In the genomic region with DNA sequence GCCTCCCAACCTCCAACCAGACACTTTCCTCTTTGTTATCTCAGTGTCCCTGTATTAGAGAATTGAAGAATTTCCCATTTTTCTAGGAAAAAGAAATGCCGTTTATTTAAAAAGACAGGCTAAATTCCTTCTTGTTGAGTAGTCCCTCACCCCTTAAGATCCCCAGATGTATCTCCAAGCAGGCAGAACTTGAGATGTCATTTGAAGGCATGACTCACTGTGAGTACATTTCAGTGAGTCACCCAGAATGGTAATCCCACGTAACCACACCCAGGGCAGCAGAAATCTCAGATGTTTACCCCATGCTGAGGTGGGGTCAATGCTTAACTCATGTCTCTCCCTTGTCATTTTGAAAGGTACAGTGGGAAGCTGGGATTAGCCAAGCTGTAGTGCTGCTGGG, we compare ENCODE assay signal across 8 cellular contexts. TPM values are rescaled to one million over a fixed set of nuclear protein-coding genes. Genes with fewer than 3 reads are reported as not detected.
A peak's percentile ranks its signal among the peaks of the same experiment; 100 is the strongest.
DNase-seq lines count a peak whose midpoint lies in the region; ATAC-seq and TF ChIP-seq lines count a peak whose summit lies in the region.

No MANE protein-coding gene starts in this region.

- H3K9me3 ChIP-seq in vagina, result no peaks in the 10 kb centered on the region

- intact Hi-C loops in left colon (cut with DNase I, micrococcal nuclease) (no loop called here), vagina (cut with DNase I) (no loop called here)

- ATAC-seq in left colon (peak; percentile 27), GM19463 (IDR thresholded peaks at IDR 0.05; ENCODE audit: unreplicated experiment) (no peak), HG02798 (IDR thresholded peaks at IDR 0.05; ENCODE audit: poor library complexity, unreplicated experiment) (no peak)

- peaks cover 4 to 48% of the 10 kb centered on the region in 2 donors for H3K36me3 ChIP-seq in vagina

- H3K36me3 Mint-ChIP-seq in activated naive CD8-positive, alpha-beta T cell, result peaks cover 13% of the 10 kb centered on the region

- no peak overlapping the region for H3K4me3 ChIP-seq in vagina

- no peaks in the 10 kb centered on the region for H3K27me3 ChIP-seq in vagina

- DNase-seq in AG08396 (ENCODE audit: low spot score), result peak; percentile 92
- DNase-seq in M059J (ENCODE audit: low read depth), result peak; percentile 100
- DNase-seq in left colon, result no peak
- no peak for DNase-seq in vagina (ENCODE audit: extremely low spot score in 2 of 2)
- DNase-seq in OCI-M2 (lab: John Stamatoyannopoulos, UW; ENCODE audit: unreplicated experiment), result no peak

- H3K4me1 ChIP-seq in vagina, result peaks cover 53% of the 10 kb centered on the region

- TF ChIP-seq CTCF in vagina (IDR thresholded peaks at IDR 0.05), result no peak

- H3K27ac ChIP-seq in vagina, result peak overlapping the region; percentile 85

- peak overlapping the region; percentile 91 for H3K27ac Mint-ChIP-seq in activated naive CD8-positive, alpha-beta T cell

- no peaks in the 10 kb centered on the region for H3K27me3 Mint-ChIP-seq in activated naive CD8-positive, alpha-beta T cell

- H3K4me1 Mint-ChIP-seq in activated naive CD8-positive, alpha-beta T cell (ENCODE audit: low read depth), result peaks cover 53% of the 10 kb centered on the region

- TF ChIP-seq POLR2A in vagina (IDR thresholded peaks at IDR 0.05), result no peak

- H3K4me3 Mint-ChIP-seq in activated naive CD8-positive, alpha-beta T cell, result peak overlapping the region; percentile 63

- H3K9me3 Mint-ChIP-seq in activated naive CD8-positive, alpha-beta T cell (ENCODE audit: low read depth), result no peaks in the 10 kb centered on the region

RNA-seq across cellular contexts. Expression of a gene that starts 4.4 kb away (rescaled TPM):
- total RNA-seq in M059J (2014; rRNA removed; shearing (Covaris generic)), result 54.1 and 55.2 TPM in 2 replicates
- total RNA-seq in left colon (10 to 100 TPM; 69.9 to 71.7 TPM), vagina (144 TPM)

RNA-seq across cellular contexts. Expression of a gene that starts 10.9 kb away (rescaled TPM):
- 8.6 and 13.3 TPM in 2 replicates for total RNA-seq in M059J (2014; rRNA removed; shearing (Covaris generic))
- 1 to 10 TPM; 3.7 to 4.0 TPM for total RNA-seq in left colon
- total RNA-seq in vagina, result 3.4 TPM

RNA-seq across cellular contexts. Expression of a gene that starts 35.2 kb away (rescaled TPM):
- total RNA-seq in M059J (2014; rRNA removed; shearing (Covaris generic)), result 0.20 and 0.62 TPM in 2 replicates
- total RNA-seq in left colon (under 1 TPM in 1 of 2 donors, not detected in 1; 0.45 TPM), vagina (1.2 TPM)

RNA-seq across cellular contexts. Expression of a gene that starts 53.9 kb away (rescaled TPM):
- 5.7 and 12.3 TPM in 2 replicates for total RNA-seq in M059J (2014; rRNA removed; shearing (Covaris generic))
- total RNA-seq in left colon, result 10 to 100 TPM; 10.8 to 16.0 TPM
- total RNA-seq in vagina, result 12.3 TPM

RNA-seq across cellular contexts. Expression of a gene that starts 58.4 kb away (rescaled TPM):
- total RNA-seq in M059J (2014; rRNA removed; shearing (Covaris generic)), result 12.8 and 19.9 TPM in 2 replicates
- total RNA-seq in left colon (1 to 10 TPM; 5.2 to 5.9 TPM), vagina (7.1 TPM)

Comparison
In these comparisons a context has a peak if more than half of its experiments do, and no peak if none do; other contexts are left out.
1. DNase-seq: peak in AG08396 (single experiment) and M059J (single experiment); none in left colon (0 of 2), vagina (0 of 2) and OCI-M2 (single experiment).